Comparison of ENCODE assay signal across 16 cellular contexts in genomic region chrX:124435616-124436015, GRCh38.
"Had no signal": no experiment of that assay in that cellular context is flagged by ENCODE, and none has a peak within 500 bp of the region (broad histone marks: within the 10 kb centered on the region; RNA-seq: fewer than 3 reads in every experiment).

No MANE protein-coding gene starts in this region.

- H3K4me3 ChIP-seq: ascending aorta, gastroesophageal sphincter, heart right ventricle, lung, right lobe of liver, smooth muscle cell had no signal

- H3K27me3 ChIP-seq: ascending aorta, gastroesophageal sphincter, heart right ventricle, right lobe of liver had no signal

- DNase-seq: activated CD4-positive, alpha-beta T cell treated with anti-CD3 and anti-CD28 coated beads, Interleukin-2, amount 50 U/mL, for 1 hour; activated CD4-positive, CD25-positive, alpha-beta regulatory T cell; activated CD8-positive, alpha-beta memory T cell treated with anti-CD3 and anti-CD28 coated beads for 24 hours; activated naive CD4-positive, alpha-beta T cell treated with anti-CD3 and anti-CD28 coated beads for 36 hours; erythroblast; heart right ventricle; left cardiac atrium; midbrain; right lobe of liver had no signal

- ATAC-seq: gastroesophageal sphincter, heart right ventricle, left cardiac atrium, right lobe of liver had no signal

- H3K36me3 ChIP-seq: ascending aorta, gastroesophageal sphincter, heart right ventricle, right lobe of liver had no signal

- H3K9me3 ChIP-seq: ascending aorta, gastroesophageal sphincter, heart right ventricle, right lobe of liver had no signal

- H3K36me3 Mint-ChIP-seq: type B pancreatic cell had no signal

- H3K27ac ChIP-seq: ascending aorta, gastroesophageal sphincter, heart right ventricle, right lobe of liver had no signal

- H3K27ac Mint-ChIP-seq: activated naive CD4-positive, alpha-beta T cell treated with anti-CD3 and anti-CD28 coated beads for 36 hours; activated T-helper 2 cell treated with anti-CD3 and anti-CD28 coated beads, Interferon-gamma antibody, Interleukin-2, Interleukin-4, amounts not matched to agents 10 μg/mL and 5 μg/mL and 100 μg/mL, durations not matched to agents 14 hours and 24 hours and 36 hours; stimulated activated naive CD8-positive, alpha-beta T cell treated with anti-CD3 and anti-CD28 coated beads, Interleukin-15, Interleukin-2, amounts not matched to agents 100 ng/mL and 50 ng/mL, for 24 hours; type B pancreatic cell had no signal

- H3K9me3 Mint-ChIP-seq: activated naive CD4-positive, alpha-beta T cell treated with anti-CD3 and anti-CD28 coated beads for 36 hours; activated T-helper 2 cell treated with anti-CD3 and anti-CD28 coated beads, Interferon-gamma antibody, Interleukin-2, Interleukin-4, amounts not matched to agents 10 μg/mL and 5 μg/mL and 100 μg/mL, durations not matched to agents 14 hours and 24 hours and 36 hours; stimulated activated naive CD8-positive, alpha-beta T cell treated with anti-CD3 and anti-CD28 coated beads, Interleukin-15, Interleukin-2, amounts not matched to agents 100 ng/mL and 50 ng/mL, for 24 hours had no signal

- H3K4me1 ChIP-seq: ascending aorta, gastroesophageal sphincter, heart right ventricle, right lobe of liver had no signal

- H3K4me3 Mint-ChIP-seq: activated naive CD4-positive, alpha-beta T cell treated with anti-CD3 and anti-CD28 coated beads for 36 hours; stimulated activated naive CD8-positive, alpha-beta T cell treated with anti-CD3 and anti-CD28 coated beads, Interleukin-15, Interleukin-2, amounts not matched to agents 100 ng/mL and 50 ng/mL, for 24 hours; type B pancreatic cell had no signal
